Comparison of ENCODE assay signal across 29 cellular contexts in genomic region chr11:62421996-62422395, GRCh38. TPM values are rescaled to one million over a fixed set of nuclear protein-coding genes. Genes with fewer than 3 reads are reported as not detected.
"Had no signal": no experiment of that assay in that cellular context is flagged by ENCODE, and none has a peak within 500 bp of the region (broad histone marks: within the 10 kb centered on the region; RNA-seq: fewer than 3 reads in every experiment).

No MANE protein-coding gene starts in this region.

- H3K9me3 Mint-ChIP-seq: activated naive CD4-positive, alpha-beta T cell treated with anti-CD3 and anti-CD28 coated beads, Interleukin-2, amount 50 U/mL, for 24 hours; natural killer cell treated with Interleukin-12 subunit alpha and Interleukin-12 subunit beta and Interleukin-15 and Interleukin-18, amount 100 ng/mL, for 72 hours; stimulated activated naive B cell treated with anti-CD40 and anti-IgM and Interleukin-4, amounts not matched to agents 10 μg/mL and 1 μg/mL and 100 μg/mL, for 72 hours; T-helper 1 cell treated with Interleukin-12 subunit alpha and Interleukin-12 subunit beta and Interleukin-4 antibody, amounts not matched to agents 30 μg/mL and 1 μg/mL, for 36 hours; type B pancreatic cell had no signal

- H3K27ac ChIP-seq: body of pancreas, left lung had no signal

- H3K27me3 Mint-ChIP-seq: activated naive CD4-positive, alpha-beta T cell treated with anti-CD3 and anti-CD28 coated beads, Interleukin-2, amount 50 U/mL, for 24 hours; natural killer cell treated with Interleukin-12 subunit alpha and Interleukin-12 subunit beta and Interleukin-15 and Interleukin-18, amount 100 ng/mL, for 72 hours had no signal

- DNase-seq: activated CD4-positive, alpha-beta T cell treated with anti-CD3 and anti-CD28 coated beads for 4 hours; activated CD4-positive, alpha-beta T cell treated with anti-CD3 and anti-CD28 coated beads, Interleukin-2, amount 50 U/mL, for 48 hours; activated CD4-positive, CD25-positive, alpha-beta regulatory T cell; activated CD8-positive, alpha-beta memory T cell treated with anti-CD3 and anti-CD28 coated beads, Interleukin-2, amount 10 ng/mL, durations not matched to agents 7 days and 5 days; activated gamma-delta T cell; activated T-cell treated with anti-CD3 and anti-CD28 coated beads for 4 hours; anterior cingulate cortex; body of pancreas; dermis blood vessel endothelial cell; effector CD8-positive, alpha-beta T cell; hippocampal formation; kidney glomerular epithelial cell; left lung; midbrain; occipital lobe; posterior cingulate gyrus; retina; stimulated activated CD4-positive, alpha-beta T cell treated with anti-CD3 and anti-CD28 coated beads, Interleukin-2, amount 100 ng/mL, for 48 hours; stimulated activated CD8-positive, alpha-beta memory T cell treated with anti-CD3 and anti-CD28 coated beads, Interleukin-4, amount 100 ng/mL, for 48 hours; stimulated activated naive B cell treated with anti-CD40 and anti-IgM and Interleukin-4, amounts not matched to agents 10 μg/mL and 1 μg/mL and 100 μg/mL, for 72 hours; T1000 had no signal

- H3K36me3 ChIP-seq: left lung had no signal

- H3K27me3 ChIP-seq: body of pancreas, left lung had no signal

- H3K27ac Mint-ChIP-seq: activated CD8-positive, alpha-beta memory T cell treated with anti-CD3 and anti-CD28 coated beads, Interleukin-2, amount 10 ng/mL, durations not matched to agents 7 days and 5 days; activated naive CD4-positive, alpha-beta T cell treated with anti-CD3 and anti-CD28 coated beads, Interleukin-2, amount 50 U/mL, for 24 hours; natural killer cell treated with Interleukin-12 subunit alpha and Interleukin-12 subunit beta and Interleukin-15 and Interleukin-18, amount 100 ng/mL, for 72 hours; stimulated activated naive B cell treated with anti-CD40 and anti-IgM and Interleukin-4, amounts not matched to agents 10 μg/mL and 1 μg/mL and 100 μg/mL, for 72 hours; T-helper 1 cell treated with Interleukin-12 subunit alpha and Interleukin-12 subunit beta and Interleukin-4 antibody, amounts not matched to agents 30 μg/mL and 1 μg/mL, for 36 hours; type B pancreatic cell had no signal

- H3K4me3 ChIP-seq: body of pancreas, left lung, lung had no signal

- H3K9me3 ChIP-seq: body of pancreas, left lung had no signal

- H3K4me3 Mint-ChIP-seq: activated CD8-positive, alpha-beta memory T cell treated with anti-CD3 and anti-CD28 coated beads, Interleukin-2, amount 10 ng/mL, durations not matched to agents 7 days and 5 days; activated naive CD4-positive, alpha-beta T cell treated with anti-CD3 and anti-CD28 coated beads, Interleukin-2, amount 50 U/mL, for 24 hours; natural killer cell treated with Interleukin-12 subunit alpha and Interleukin-12 subunit beta and Interleukin-15 and Interleukin-18, amount 100 ng/mL, for 72 hours; stimulated activated naive B cell treated with anti-CD40 and anti-IgM and Interleukin-4, amounts not matched to agents 10 μg/mL and 1 μg/mL and 100 μg/mL, for 72 hours; T-helper 1 cell treated with Interleukin-12 subunit alpha and Interleukin-12 subunit beta and Interleukin-4 antibody, amounts not matched to agents 30 μg/mL and 1 μg/mL, for 36 hours; type B pancreatic cell had no signal

- ATAC-seq: activated CD8-positive, alpha-beta memory T cell treated with anti-CD3 and anti-CD28 coated beads, Interleukin-2, amount 10 ng/mL, durations not matched to agents 7 days and 5 days; body of pancreas; left lung; natural killer cell treated with Interleukin-12 subunit alpha and Interleukin-12 subunit beta and Interleukin-15 and Interleukin-18, amount 100 ng/mL, for 72 hours; stimulated activated naive B cell treated with anti-CD40 and anti-IgM and Interleukin-4, amounts not matched to agents 10 μg/mL and 1 μg/mL and 100 μg/mL, for 72 hours had no signal

- H3K36me3 Mint-ChIP-seq: activated CD8-positive, alpha-beta memory T cell treated with anti-CD3 and anti-CD28 coated beads, Interleukin-2, amount 10 ng/mL, durations not matched to agents 7 days and 5 days; activated naive CD4-positive, alpha-beta T cell treated with anti-CD3 and anti-CD28 coated beads, Interleukin-2, amount 50 U/mL, for 24 hours; natural killer cell treated with Interleukin-12 subunit alpha and Interleukin-12 subunit beta and Interleukin-15 and Interleukin-18, amount 100 ng/mL, for 72 hours; stimulated activated naive B cell treated with anti-CD40 and anti-IgM and Interleukin-4, amounts not matched to agents 10 μg/mL and 1 μg/mL and 100 μg/mL, for 72 hours; type B pancreatic cell had no signal

RNA-seq across cellular contexts. Expression of gene SCGB1A1, which starts 3.2 kb away (rescaled TPM):
- total RNA-seq: activated CD8-positive, alpha-beta memory T cell treated with anti-CD3 and anti-CD28 coated beads, Interleukin-2, amount 10 ng/mL, durations not matched to agents 7 days and 5 days; body of pancreas; cardiac septum; dermis blood vessel endothelial cell; frontal cortex; natural killer cell treated with Interleukin-12 subunit alpha and Interleukin-12 subunit beta and Interleukin-15 and Interleukin-18, amount 100 ng/mL, for 72 hours; occipital lobe; temporal lobe had no signal
